In the genomic region with DNA sequence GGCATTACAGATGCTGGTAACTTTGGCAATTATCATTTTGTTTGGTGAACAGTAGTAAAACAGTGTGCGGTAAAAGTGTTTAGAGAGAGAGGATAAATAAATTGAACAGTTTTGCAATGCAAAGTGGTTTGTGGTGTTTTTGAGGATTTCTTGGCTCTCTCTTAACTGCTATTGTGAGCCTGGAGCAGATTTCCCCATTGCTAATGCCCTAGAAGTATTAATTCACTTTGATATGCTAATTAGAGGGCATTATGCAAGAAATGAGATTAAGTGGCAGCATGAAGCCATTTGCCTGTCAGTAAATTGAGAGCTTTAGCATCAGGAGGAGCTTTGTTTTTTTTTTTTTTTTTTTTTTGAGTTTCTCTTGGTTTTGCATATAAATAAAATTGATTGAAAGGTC, we compare ENCODE assay signal across 15 cellular contexts.
A peak's percentile ranks its signal among the peaks of the same experiment; 100 is the strongest.
DNase-seq lines count a peak whose midpoint lies in the region; ATAC-seq, FAIRE-seq and TF ChIP-seq lines count a peak whose summit lies in the region.
"Had no signal": no experiment of that assay in that cellular context is flagged by ENCODE, and none has a peak within 500 bp of the region (broad histone marks: within the 10 kb centered on the region; RNA-seq: fewer than 3 reads in every experiment).

No MANE protein-coding gene starts in this region.

- no peak overlapping the region for H2AFZ ChIP-seq in KMS-11 (ENCODE audit: low read depth)

- 0 out of 2 replicates have a peak, but pooled peaks cover 10% of the 10 kb centered on the region for H3K36me3 ChIP-seq in KMS-11 (ENCODE audit: insufficient read depth)

- H3K9ac ChIP-seq in KMS-11 = peak overlapping the region; percentile 95

- ATAC-seq in GM21447 (IDR thresholded peaks at IDR 0.05; ENCODE audit: unreplicated experiment) (no peak), HG03354 (IDR thresholded peaks at IDR 0.05; ENCODE audit: poor library complexity, severe bottlenecking, unreplicated experiment) (no peak)
- ATAC-seq: naive thymus-derived CD8-positive, alpha-beta T cell; T-helper 17 cell had no signal

- H4K20me1 ChIP-seq in KMS-11 (ENCODE audit: insufficient read depth) = peaks cover 21% of the 10 kb centered on the region; the same call in 1 of the 2 replicates

- no peak overlapping the region for H3K4me3 ChIP-seq in KMS-11 (IDR thresholded peaks at IDR 0.05; ENCODE audit: insufficient read depth, low read depth, low read length)

- H3K79me2 ChIP-seq in KMS-11 (ENCODE audit: insufficient read depth, low read depth) = peaks cover 100% of the 10 kb centered on the region

- no peak for DNase-seq in D721Med (ENCODE audit: insufficient read length, low spot score)
- DNase-seq in NCI-H82 treated with DMSO at 0.1 percent for 48 hours (lab: John Stamatoyannopoulos, UW; ENCODE audit: unreplicated experiment) = peak; percentile 91
- no peak for DNase-seq in D341Med (ENCODE audit: low spot score)
- DNase-seq in SKM-1 treated with dmso at 0.1 percent for 144 hours (lab: John Stamatoyannopoulos, UW; ENCODE audit: unreplicated experiment) = no peak
- DNase-seq: activated effector memory CD4-positive, alpha-beta T cell treated with anti-CD3 and anti-CD28 coated beads, Interleukin-2, amount 50 U/mL, for 16 hours; CD4-positive, alpha-beta memory T cell; foreskin fibroblast; Kasumi-1; naive thymus-derived CD8-positive, alpha-beta T cell; NCI-H2029 treated with DMSO at 0.1 percent for 48 hours; T-helper 17 cell had no signal

- no peaks in the 10 kb centered on the region for H3K27me3 ChIP-seq in KMS-11 (ENCODE audit: insufficient read depth, low read depth)

- peak overlapping the region; percentile 96; the same call in 1 of the 2 replicates for H3K27ac ChIP-seq in KMS-11

- H3K4me2 ChIP-seq in KMS-11 = peak overlapping the region; percentile 100

- H3K4me1 ChIP-seq in KMS-11 (ENCODE audit: low read depth, poor library complexity, severe bottlenecking) = peaks cover 85% of the 10 kb centered on the region

- FAIRE-seq in D721Med (lab: Jason Lieb, UNC) (peak; percentile 92), islet of Langerhans (lab: Jason Lieb, UNC) (peak; percentile 85)

- TF ChIP-seq CTCF in D721Med (IDR thresholded peaks at IDR 0.05; ENCODE audit: insufficient read depth, missing control alignments) (no peak), KMS-11 (conservative IDR thresholded peaks at IDR 0.05; ENCODE audit: low read depth, low read length) (no peak)
